Comparison of ENCODE assay signal across 14 cellular contexts in the genomic region with DNA sequence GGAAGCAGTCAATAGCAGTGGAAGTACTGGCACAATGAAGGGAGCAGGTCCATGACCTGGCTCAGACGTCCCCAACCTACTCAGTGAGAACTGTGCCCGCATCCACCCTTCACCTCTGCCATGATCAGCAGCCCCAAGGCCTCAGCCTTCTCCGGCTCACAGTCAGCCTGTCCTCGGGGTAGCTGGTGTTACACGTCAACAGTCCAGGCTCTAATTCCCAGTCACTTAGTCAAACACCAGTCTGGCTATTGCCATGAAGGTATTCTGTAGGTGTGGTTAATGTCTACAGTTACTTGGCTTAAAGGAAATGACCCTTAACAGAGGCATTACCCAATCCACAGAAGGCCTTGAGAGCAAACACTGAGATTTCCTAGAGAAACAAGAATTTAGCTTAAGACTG. TPM values are rescaled to one million over a fixed set of nuclear protein-coding genes. Genes with fewer than 3 reads are reported as not detected.
DNase-seq lines count a peak whose midpoint lies in the region; ATAC-seq and TF ChIP-seq lines count a peak whose summit lies in the region.
"Had no signal": no experiment of that assay in that cellular context is flagged by ENCODE, and none has a peak within 500 bp of the region (broad histone marks: within the 10 kb centered on the region; RNA-seq: fewer than 3 reads in every experiment).

No MANE protein-coding gene starts in this region.

- no peak overlapping the region for H3K23ac ChIP-seq in mesenchymal stem cell (ENCODE audit: low read length in 2 of 2)

- H3K27me3 ChIP-seq in endodermal cell (ENCODE audit: control insufficient read depth, insufficient read depth, low read length, poor library complexity, severe bottlenecking) (no peaks in the 10 kb centered on the region), mesenchymal stem cell (ENCODE audit: control insufficient read depth in 1 of 2, insufficient read depth in 1 of 2, low read length in 2 of 2) (no peaks in the 10 kb centered on the region)
- H3K27me3 ChIP-seq: heart left ventricle, testis had no signal

- no peak overlapping the region for H2AK5ac ChIP-seq in mesenchymal stem cell (ENCODE audit: low read length, severe bottlenecking)

- no peak overlapping the region for H4K91ac ChIP-seq in mesenchymal stem cell (ENCODE audit: low read length)

- no peak overlapping the region for H2AFZ ChIP-seq in mesenchymal stem cell (ENCODE audit: low read depth, low read length)

- H3K36me3 ChIP-seq in endodermal cell (ENCODE audit: control insufficient read depth, insufficient read depth, low read length) (peaks cover 34% of the 10 kb centered on the region), mesenchymal stem cell (ENCODE audit: control insufficient read depth in 1 of 2, insufficient read depth in 2 of 2, low read depth in 1 of 2, low read length in 2 of 2) (peaks cover 7 to 9% of the 10 kb centered on the region in 2 experiments)

- no peaks in the 10 kb centered on the region for H3K27me3 Mint-ChIP-seq in endodermal cell (ENCODE audit: insufficient read depth)
- no peaks in the 10 kb centered on the region for H3K27me3 Mint-ChIP-seq in osteocyte (ENCODE audit: unreplicated experiment)

- H4K8ac ChIP-seq in mesenchymal stem cell (ENCODE audit: low read length) = no peak overlapping the region

- WGBS in endodermal cell (ENCODE audit: insufficient coverage in 1 of 2, insufficient read length in 1 of 2), 2 experiments = 93 to 100% methylated on average over 2 to 5 of the region's 5 CpGs
- WGBS in mesenchymal stem cell = 90% methylated on average over 4 of the region's 5 CpGs

- H3K9ac ChIP-seq in endodermal cell (ENCODE audit: extremely low read depth, low read length, poor library complexity, severe bottlenecking) (no peak overlapping the region), mesenchymal stem cell (ENCODE audit: low read length) (no peak overlapping the region)

- H3K4me3 Mint-ChIP-seq in endodermal cell (no peak overlapping the region), osteocyte (ENCODE audit: unreplicated experiment) (no peak overlapping the region)

- H3K36me3 Mint-ChIP-seq in endodermal cell (ENCODE audit: low read depth) (peaks cover 29% of the 10 kb centered on the region), osteocyte (ENCODE audit: unreplicated experiment) (peaks cover 2% of the 10 kb centered on the region)

- no peak overlapping the region for H3K4ac ChIP-seq in mesenchymal stem cell (ENCODE audit: low read depth in 1 of 2, low read length in 2 of 2)

- peak overlapping the region in 1 of 2 experiments; percentile 19 for H3K14ac ChIP-seq in mesenchymal stem cell (ENCODE audit: low read length in 2 of 2)

- no peak overlapping the region for H2BK12ac ChIP-seq in mesenchymal stem cell (ENCODE audit: low read length in 2 of 2)

- no peak overlapping the region for H3K27ac ChIP-seq in endodermal cell (ENCODE audit: low read depth, low read length)
- H3K27ac ChIP-seq in mesenchymal stem cell (ENCODE audit: low read length, poor library complexity, severe bottlenecking) = peak overlapping the region; percentile 71
- H3K27ac ChIP-seq: heart left ventricle, testis had no signal

- H2BK5ac ChIP-seq in mesenchymal stem cell (ENCODE audit: low read depth, low read length, poor library complexity, severe bottlenecking) = no peak overlapping the region

- H3K4me1 ChIP-seq in endodermal cell (ENCODE audit: control insufficient read depth, insufficient read depth, low read length) (no peaks in the 10 kb centered on the region), mesenchymal stem cell (ENCODE audit: control insufficient read depth, insufficient read depth, low read depth, low read length) (peaks cover 9% of the 10 kb centered on the region)
- H3K4me1 ChIP-seq: testis had no signal

- no peak overlapping the region for H3K4me2 ChIP-seq in mesenchymal stem cell (ENCODE audit: low read length, poor library complexity, severe bottlenecking)

- H3K79me1 ChIP-seq in mesenchymal stem cell (replicated peaks; ENCODE audit: low read length, poor library complexity, severe bottlenecking) = peaks cover 36% of the 10 kb centered on the region

- H2BK15ac ChIP-seq in mesenchymal stem cell (ENCODE audit: low read depth, poor library complexity, severe bottlenecking) = no peak overlapping the region

- H3K9me3 ChIP-seq in endodermal cell (ENCODE audit: control insufficient read depth, low read length) (no peaks in the 10 kb centered on the region), mesenchymal stem cell (ENCODE audit: control insufficient read depth, low read length) (no peaks in the 10 kb centered on the region)
- H3K9me3 ChIP-seq: heart left ventricle, testis had no signal

- no peak for TF ChIP-seq CTCF in endodermal cell (conservative IDR thresholded peaks at IDR 0.05)
- TF ChIP-seq CTCF in osteocyte (IDR thresholded peaks at IDR 0.05) = no peak

- ATAC-seq in GM19395 (IDR thresholded peaks at IDR 0.05; ENCODE audit: unreplicated experiment) = no peak
- ATAC-seq in HG03460 (IDR thresholded peaks at IDR 0.05; ENCODE audit: unreplicated experiment) = no peak

- H2BK120ac ChIP-seq in mesenchymal stem cell (ENCODE audit: low read depth, low read length) = no peak overlapping the region

- H3K9me3 Mint-ChIP-seq in endodermal cell = no peaks in the 10 kb centered on the region
- H3K9me3 Mint-ChIP-seq in osteocyte (ENCODE audit: unreplicated experiment) = peaks cover 8% of the 10 kb centered on the region

- no peak overlapping the region for H3K4me3 ChIP-seq in endodermal cell (ENCODE audit: low read length)
- H3K4me3 ChIP-seq in mesenchymal stem cell (ENCODE audit: insufficient read depth in 1 of 2, low read depth in 1 of 2, low read length in 2 of 2) = no peak overlapping the region
- H3K4me3 ChIP-seq: heart left ventricle, testis had no signal

- peaks cover 9% of the 10 kb centered on the region for H3K4me1 Mint-ChIP-seq in endodermal cell
- peaks cover 32% of the 10 kb centered on the region for H3K4me1 Mint-ChIP-seq in osteocyte (ENCODE audit: unreplicated experiment)

- peak overlapping the region in 1 of 2 experiments; percentile 31 for H3K18ac ChIP-seq in mesenchymal stem cell (ENCODE audit: low read depth in 1 of 2, low read length in 2 of 2)

- peak overlapping the region; percentile 44 for H3K27ac Mint-ChIP-seq in endodermal cell
- no peak overlapping the region for H3K27ac Mint-ChIP-seq in osteocyte (ENCODE audit: unreplicated experiment)

- DNase-seq in AG20443 (ENCODE audit: low spot score) = peak; percentile 33
- DNase-seq in NCI-H226 = peak; percentile 25
- DNase-seq in endodermal cell = no peak
- DNase-seq in mesenchymal stem cell = peak; percentile 41
- DNase-seq in NCI-H128 (lab: John Stamatoyannopoulos, UW; ENCODE audit: unreplicated experiment) = no peak
- no peak for DNase-seq in osteocyte (ENCODE audit: extremely low spot score, unreplicated experiment)
- DNase-seq: activated CD4-positive, alpha-beta T cell treated with anti-CD3 and anti-CD28 coated beads for 48 hours; heart left ventricle; NCI-H1417; nucleus accumbens; T-helper 1 cell; testis had no signal

RNA-seq across cellular contexts. Expression of gene GRB10, which starts 49.1 kb away (rescaled TPM):
- total RNA-seq in endodermal cell = 10 to 100 TPM; 71.9 to 97.5 TPM
- 61.1 TPM for polyA plus RNA-seq in endodermal cell (2013, experiment 1 of 2)
- 56.3 TPM for polyA plus RNA-seq in endodermal cell (2013, experiment 2 of 2)
- polyA plus RNA-seq in mesenchymal stem cell (2013, experiment 1 of 2) = 16.9 TPM
- polyA plus RNA-seq in mesenchymal stem cell (2013, experiment 2 of 2) = 16.6 TPM
- total RNA-seq in osteocyte = 47.4 and 51.3 TPM in 2 replicates

Comparison
In these comparisons a context has a peak if more than half of its experiments do, and no peak if none do; other contexts are left out.
1. DNase-seq: peak in AG20443 (single experiment), NCI-H226 (single experiment) and mesenchymal stem cell (single experiment); none in endodermal cell (single experiment), NCI-H128 (single experiment) and osteocyte (single experiment).